Comparison of ENCODE assay signal across 24 cellular contexts in genomic region chr2:228675715-228676114, GRCh38.
DNase-seq lines count a peak whose midpoint lies in the region; ATAC-seq and TF ChIP-seq lines count a peak whose summit lies in the region.
"Had no signal": no experiment of that assay in that cellular context is flagged by ENCODE, and none has a peak within 500 bp of the region (broad histone marks: within the 10 kb centered on the region; RNA-seq: fewer than 3 reads in every experiment).

No MANE protein-coding gene starts in this region.

- ATAC-seq in left ventricle myocardium superior = peak; percentile 40
- ATAC-seq: GM23338, Panc1 had no signal

- H4K20me1 ChIP-seq in hepatocyte (ENCODE audit: insufficient read depth, poor library complexity, severe bottlenecking) (no peaks in the 10 kb centered on the region), osteoblast (ENCODE audit: insufficient read depth, low read length) (no peaks in the 10 kb centered on the region)
- H4K20me1 ChIP-seq: BLaER1 treated with 17β-estradiol and CSF1 and Interleukin-3, amounts not matched to agents 10 nM and 100 nM had no signal

- no peaks in the 10 kb centered on the region for H3K27me3 Mint-ChIP-seq in progenitor cell of endocrine pancreas
- H3K27me3 Mint-ChIP-seq: CD4-positive, alpha-beta T cell; IgD-negative memory B cell had no signal

- H3K4me2 ChIP-seq in hepatocyte (no peak overlapping the region), osteoblast (ENCODE audit: insufficient read depth, low read length) (no peak overlapping the region)
- H3K4me2 ChIP-seq: GM23338, KMS-11 had no signal

- H3K36me3 Mint-ChIP-seq in progenitor cell of endocrine pancreas (ENCODE audit: insufficient read depth) = no peaks in the 10 kb centered on the region
- H3K36me3 Mint-ChIP-seq: IgD-negative memory B cell had no signal

- H3K4me3 ChIP-seq in right atrium auricular region (no peak overlapping the region), hepatocyte (no peak overlapping the region), osteoblast (ENCODE audit: insufficient read depth, low read length) (no peak overlapping the region), SJCRH30 (no peak overlapping the region)
- H3K4me3 ChIP-seq: BLaER1 treated with 17β-estradiol and CSF1 and Interleukin-3, amounts not matched to agents 10 nM and 100 nM; GM23338; HAP-1 had no signal

- H3K9me3 ChIP-seq in right atrium auricular region = no peaks in the 10 kb centered on the region
- H3K9me3 ChIP-seq in hepatocyte (ENCODE audit: low read depth) = no peaks in the 10 kb centered on the region
- no peaks in the 10 kb centered on the region for H3K9me3 ChIP-seq in osteoblast (ENCODE audit: low read depth, low read length)
- no peaks in the 10 kb centered on the region for H3K9me3 ChIP-seq in SJCRH30 (replicated peaks)
- H3K9me3 ChIP-seq: BLaER1 treated with 17β-estradiol and CSF1 and Interleukin-3, amounts not matched to agents 10 nM and 100 nM; HAP-1 had no signal

- no peaks in the 10 kb centered on the region for H3K79me2 ChIP-seq in hepatocyte
- H3K79me2 ChIP-seq in osteoblast (ENCODE audit: insufficient read depth, low read length) = no peaks in the 10 kb centered on the region

- no peaks in the 10 kb centered on the region for H3K36me3 ChIP-seq in right atrium auricular region
- no peaks in the 10 kb centered on the region for H3K36me3 ChIP-seq in hepatocyte (replicated peaks; ENCODE audit: insufficient read depth, low read depth)
- H3K36me3 ChIP-seq in osteoblast (ENCODE audit: insufficient read depth, low read length) = no peaks in the 10 kb centered on the region
- H3K36me3 ChIP-seq in SJCRH30 = no peaks in the 10 kb centered on the region
- H3K36me3 ChIP-seq: BLaER1 treated with 17β-estradiol and CSF1 and Interleukin-3, amounts not matched to agents 10 nM and 100 nM; HAP-1 had no signal

- H3K9me3 Mint-ChIP-seq in progenitor cell of endocrine pancreas (ENCODE audit: low read depth) = no peaks in the 10 kb centered on the region
- H3K9me3 Mint-ChIP-seq: CD4-positive, alpha-beta T cell; GM23338 had no signal

- H3K27me3 ChIP-seq in right atrium auricular region (no peaks in the 10 kb centered on the region), hepatocyte (no peaks in the 10 kb centered on the region), osteoblast (ENCODE audit: insufficient read depth, low read length) (peaks cover 2% of the 10 kb centered on the region), SJCRH30 (no peaks in the 10 kb centered on the region)
- H3K27me3 ChIP-seq: BLaER1 treated with 17β-estradiol and CSF1 and Interleukin-3, amounts not matched to agents 10 nM and 100 nM had no signal

- no peak overlapping the region for H2AFZ ChIP-seq in hepatocyte
- no peak overlapping the region for H2AFZ ChIP-seq in osteoblast (ENCODE audit: low read length)
- H2AFZ ChIP-seq: GM23338 had no signal

- H3K4me1 Mint-ChIP-seq in progenitor cell of endocrine pancreas (ENCODE audit: low read depth) = no peaks in the 10 kb centered on the region
- H3K4me1 Mint-ChIP-seq: GM23338, IgD-negative memory B cell had no signal

- no peak for TF ChIP-seq CTCF in right atrium auricular region (IDR thresholded peaks at IDR 0.05)
- no peak for TF ChIP-seq CTCF in hepatocyte (IDR thresholded peaks at IDR 0.05; ENCODE audit: poor library complexity)
- no peak for TF ChIP-seq CTCF in osteoblast (IDR thresholded peaks at IDR 0.05; ENCODE audit: extremely low read depth, low read depth, low read length)
- TF ChIP-seq CTCF in progenitor cell of endocrine pancreas (IDR thresholded peaks at IDR 0.05; ENCODE audit: unreplicated experiment) = no peak

- no peak overlapping the region for H3K4me3 Mint-ChIP-seq in progenitor cell of endocrine pancreas (ENCODE audit: low read depth)
- H3K4me3 Mint-ChIP-seq: CD4-positive, alpha-beta T cell; GM23338; IgD-negative memory B cell had no signal

- no peak overlapping the region for H3K27ac Mint-ChIP-seq in progenitor cell of endocrine pancreas
- H3K27ac Mint-ChIP-seq: CD4-positive, alpha-beta T cell; GM23338; IgD-negative memory B cell had no signal

- no peak for DNase-seq in left ventricle myocardium superior
- no peak for DNase-seq in right atrium auricular region (ENCODE audit: low spot score)
- DNase-seq in dedifferentiated amniotic fluid mesenchymal stem cell (ENCODE audit: extremely low spot score) = peak; percentile 38
- DNase-seq in hepatocyte (ENCODE audit: low spot score) = no peak
- DNase-seq in osteoblast (ENCODE audit: insufficient read length, low spot score, missing footprints) = no peak
- DNase-seq in progenitor cell of endocrine pancreas (ENCODE audit: low spot score, unreplicated experiment) = no peak
- no peak for DNase-seq in NCI-H2107 (lab: John Stamatoyannopoulos, UW)
- DNase-seq in SJCRH30 = no peak
- DNase-seq: 8988T; ACHN; AML-193; CD4-positive, alpha-beta T cell; MM.1S; NCI-H1694; NCI-H2029 treated with DMSO at 0.1 percent for 48 hours; NCI-H2227 treated with DMSO at 0.1 percent for 48 hours; NCI-H69; SHP77 treated with DMSO at 0.1 percent for 48 hours had no signal

- H3K27ac ChIP-seq in right atrium auricular region = no peak overlapping the region
- H3K27ac ChIP-seq in hepatocyte = peak overlapping the region; percentile 5
- no peak overlapping the region for H3K27ac ChIP-seq in osteoblast (ENCODE audit: low read depth, low read length)
- no peak overlapping the region for H3K27ac ChIP-seq in SJCRH30
- H3K27ac ChIP-seq: BLaER1 treated with 17β-estradiol and CSF1 and Interleukin-3, amounts not matched to agents 10 nM and 100 nM; KMS-11 had no signal

- H3K9me2 ChIP-seq in hepatocyte (replicated peaks; ENCODE audit: insufficient read depth) = no peaks in the 10 kb centered on the region

- H3K4me1 ChIP-seq in right atrium auricular region = peaks cover 0 to 12% of the 10 kb centered on the region in 2 donors
- no peaks in the 10 kb centered on the region for H3K4me1 ChIP-seq in hepatocyte (ENCODE audit: insufficient read depth)
- no peaks in the 10 kb centered on the region for H3K4me1 ChIP-seq in osteoblast (ENCODE audit: insufficient read depth, low read length)
- H3K4me1 ChIP-seq in SJCRH30 = no peaks in the 10 kb centered on the region
- H3K4me1 ChIP-seq: HAP-1 had no signal

- intact Hi-C loops in left ventricle myocardium superior (cut with micrococcal nuclease) = no loop called here
